In the genomic region with DNA sequence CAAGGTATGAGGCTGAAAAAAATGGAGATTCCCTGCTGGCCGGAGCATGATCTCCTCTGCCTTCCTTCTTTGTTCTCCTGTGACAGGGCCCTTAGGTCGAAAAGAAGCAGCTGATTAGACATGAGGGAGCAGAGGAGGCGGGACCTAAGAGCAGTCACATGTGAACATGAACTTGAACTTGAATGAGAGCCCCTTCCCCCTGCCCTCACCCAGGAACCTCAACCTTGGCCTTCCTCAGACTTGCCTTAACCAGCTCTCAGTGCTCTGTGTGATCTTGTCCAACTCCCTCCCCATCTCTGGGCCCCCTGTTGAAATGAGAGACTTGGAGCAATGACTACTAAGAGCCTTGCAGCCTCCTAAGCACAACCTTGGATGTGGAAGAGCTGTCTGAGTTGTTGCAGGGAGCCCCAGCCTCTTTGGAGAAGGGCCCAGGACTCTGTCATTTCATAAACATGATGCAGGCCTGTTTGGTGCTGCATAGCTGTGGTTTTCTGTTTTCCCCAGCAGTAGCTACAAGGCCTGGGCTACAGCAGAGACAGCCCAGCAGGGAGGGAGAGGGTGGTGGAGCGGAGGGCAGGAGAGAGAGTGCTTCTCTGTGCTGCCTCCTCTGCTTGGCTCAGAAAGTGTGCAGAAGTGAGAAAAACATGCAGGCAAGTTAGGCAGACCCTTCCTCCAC, we compare ENCODE assay signal across 10 cellular contexts.
DNase-seq lines count a peak whose midpoint lies in the region; ATAC-seq, FAIRE-seq and TF ChIP-seq lines count a peak whose summit lies in the region.
"Had no signal": no experiment of that assay in that cellular context is flagged by ENCODE, and none has a peak within 500 bp of the region (broad histone marks: within the 10 kb centered on the region; RNA-seq: fewer than 3 reads in every experiment).

No MANE protein-coding gene starts in this region.

- H3K27ac ChIP-seq in adrenal gland (peak overlapping the region in 4 of 5 donors; percentile 30 to 61 (median 42)), right cardiac atrium (ENCODE audit: low read length) (peak overlapping the region; percentile 11), gastrocnemius medialis (peak overlapping the region in 1 of 4 donors; percentile 29)

- H3K4me1 ChIP-seq in adrenal gland (replicated peaks in 1 of 2), result peaks cover 0 to 23% of the 10 kb centered on the region in 2 donors
- peaks cover 2% of the 10 kb centered on the region for H3K4me1 ChIP-seq in right cardiac atrium (ENCODE audit: control insufficient read depth, insufficient read depth, low read length)
- H3K4me1 ChIP-seq in gastrocnemius medialis, result no peaks in the 10 kb centered on the region

- TF ChIP-seq POLR2A in adrenal gland (IDR thresholded peaks at IDR 0.05), result no peak
- no peak for TF ChIP-seq POLR2A in gastrocnemius medialis (IDR thresholded peaks at IDR 0.05)

- H3K9me3 ChIP-seq in adrenal gland (replicated peaks in 1 of 3) (no peaks in the 10 kb centered on the region), right cardiac atrium (ENCODE audit: control insufficient read depth, low read length) (no peaks in the 10 kb centered on the region), gastrocnemius medialis (no peaks in the 10 kb centered on the region)

- FAIRE-seq in RCC 7860 (lab: Jason Lieb, UNC), result no peak

- H3K27me3 ChIP-seq in adrenal gland (no peaks in the 10 kb centered on the region), right cardiac atrium (ENCODE audit: control insufficient read depth, insufficient read depth) (no peaks in the 10 kb centered on the region), gastrocnemius medialis (no peaks in the 10 kb centered on the region)

- no peak overlapping the region for H3K4me3 ChIP-seq in adrenal gland
- H3K4me3 ChIP-seq in right cardiac atrium (ENCODE audit: low read length), result no peak overlapping the region
- no peak overlapping the region for H3K4me3 ChIP-seq in gastrocnemius medialis

- WGBS in adrenal gland, 4 donors, result 53 to 58% (median 54%) methylated on average over 4 of the region's 4 CpGs
- WGBS in right cardiac atrium, result 51% methylated on average over 4 of the region's 4 CpGs

- intact Hi-C loops in adrenal gland (cut with DNase I), result no loop called here
- intact Hi-C loops in right cardiac atrium (cut with DNase I), result no loop called here
- intact Hi-C loops in gastrocnemius medialis (cut with DNase I; ENCODE audit: low total_unique reads), result no loop called here

- ATAC-seq in right cardiac atrium (peak; percentile 76 to 92), gastrocnemius medialis (peak; percentile 49 to 66)

- H3K36me3 ChIP-seq in adrenal gland (replicated peaks in 1 of 2), result no peaks in the 10 kb centered on the region
- no peaks in the 10 kb centered on the region for H3K36me3 ChIP-seq in gastrocnemius medialis

- in situ Hi-C loops in gastrocnemius medialis (cut with MboI; ENCODE audit: low sequenced_read_pairs in 4 of 4), result no loop called here

- no peak for TF ChIP-seq CTCF in adrenal gland (IDR thresholded peaks at IDR 0.05)
- TF ChIP-seq CTCF in gastrocnemius medialis (IDR thresholded peaks at IDR 0.05 in 4 of 5, conservative IDR thresholded peaks at IDR 0.05 in 1 of 5), result no peak

- DNase-seq in GM04503 (ENCODE audit: low read depth) (peak; percentile 93), adrenal gland (peak in 6 of 7 donors; percentile 65 to 81 (median 72)), right cardiac atrium (peak; percentile 54 to 82 (median 78)), gastrocnemius medialis (peak; percentile 34 to 58), T-helper 9 cell (no peak), COLO829 (ENCODE audit: low spot score) (no peak), SKM-1 (lab: John Stamatoyannopoulos, UW; ENCODE audit: unreplicated experiment) (no peak), RCC 7860 (ENCODE audit: low spot score) (no peak)
- DNase-seq: effector CD8-positive, alpha-beta T cell; SW 1271 had no signal

Comparison
In these comparisons a context has a peak if more than half of its experiments do, and no peak if none do; other contexts are left out.
1. DNase-seq: peak in GM04503 (single experiment), adrenal gland (6 of 7), right cardiac atrium (3 of 3) and gastrocnemius medialis (2 of 2); none in T-helper 9 cell (single experiment), COLO829 (single experiment), SKM-1 (single experiment) and RCC 7860 (single experiment).